ENCODE assay signal across 17 cellular contexts in the genomic region with DNA sequence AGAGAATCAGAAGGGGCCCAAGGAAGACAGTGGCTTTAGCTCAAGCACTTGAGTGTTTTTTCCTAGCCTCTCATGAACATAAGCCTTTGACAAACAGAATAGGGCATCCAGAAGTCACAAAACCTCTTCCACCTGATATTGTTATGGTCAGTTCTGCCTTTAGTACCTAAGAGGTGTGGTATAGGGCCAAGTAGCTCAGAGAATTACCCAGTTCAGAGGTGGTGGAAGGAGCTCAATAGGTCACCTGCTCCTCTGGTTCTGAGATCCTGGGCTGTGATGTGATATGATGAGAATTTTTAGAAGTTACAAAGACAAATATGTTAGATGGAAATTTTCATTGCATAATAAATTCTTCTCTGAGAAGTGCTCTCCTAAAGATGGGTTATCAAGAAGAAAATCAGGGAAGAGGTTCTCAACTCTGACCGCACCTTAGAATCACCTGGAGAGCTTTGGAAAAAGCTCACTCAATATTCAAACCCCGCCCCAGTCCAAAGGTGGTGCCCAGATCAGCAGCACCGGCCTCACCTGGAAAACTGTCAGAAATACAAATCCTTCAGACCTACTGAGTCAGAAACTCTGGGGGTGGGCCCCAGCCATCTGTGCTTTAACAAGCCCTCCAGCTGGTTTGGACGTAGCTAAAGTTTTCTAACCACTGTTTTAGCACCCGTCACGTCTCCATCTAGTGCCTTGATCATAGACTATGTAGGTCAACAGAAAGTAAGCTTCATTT.
A peak's percentile ranks its signal among the peaks of the same experiment; 100 is the strongest.
DNase-seq lines count a peak whose midpoint lies in the region; ATAC-seq and TF ChIP-seq lines count a peak whose summit lies in the region.
"Had no signal": no experiment of that assay in that cellular context is flagged by ENCODE, and none has a peak within 500 bp of the region (broad histone marks: within the 10 kb centered on the region; RNA-seq: fewer than 3 reads in every experiment).

No MANE protein-coding gene starts in this region.

- ATAC-seq in esophagus mucosa: peak; percentile 30
- peak; percentile 60 for ATAC-seq in mucosa of descending colon
- ATAC-seq in upper lobe of left lung (ENCODE audit: low FRiP score in 2 of 2): peak; percentile 37 to 61
- no peak for ATAC-seq in HG02884 (IDR thresholded peaks at IDR 0.05; ENCODE audit: unreplicated experiment)
- no peak for ATAC-seq in GM19351 (IDR thresholded peaks at IDR 0.05; ENCODE audit: unreplicated experiment)

- H3K27me3 ChIP-seq in upper lobe of left lung: no peaks in the 10 kb centered on the region

- intact Hi-C loops in mucosa of descending colon (cut with DNase I, micrococcal nuclease): loop anchor here in 1 of 2 donors (5.0 kb wide), 1 partner anchor 112 kb away; a partner anchor contains a TSS

- DNase-seq in HT-29 (ENCODE audit: low spot score): peak; percentile 45
- DNase-seq in mucosa of descending colon: peak; percentile 72 to 95 (median 82)
- peak in 1 of 2 donors; percentile 67 for DNase-seq in upper lobe of left lung
- no peak for DNase-seq in activated gamma-delta T cell (lab: John Stamatoyannopoulos, UW)
- DNase-seq: ACHN; AML-193; CD4-positive, alpha-beta T cell; GF-D8; GOT3; NCI-H1092; NCI-H2081 treated with DMSO at 0.1 percent for 48 hours; NCI-H2227 treated with DMSO at 0.1 percent for 48 hours; NCI-H524 had no signal

- H3K4me1 ChIP-seq in mucosa of descending colon (ENCODE audit: low read depth) (peaks cover 24% of the 10 kb centered on the region), upper lobe of left lung (peaks cover 0 to 38% (median 30%) of the 10 kb centered on the region in 4 donors)

- 73 to 77% methylated on average over 5 to 6 of the region's 6 CpGs for WGBS in upper lobe of left lung, 2 donors

- TF ChIP-seq CTCF in mucosa of descending colon (IDR thresholded peaks at IDR 0.05) (no peak), upper lobe of left lung (IDR thresholded peaks at IDR 0.05) (no peak)

- H3K27ac ChIP-seq in upper lobe of left lung: peak overlapping the region in 3 of 4 donors; percentile 30 to 77 (median 65)
- H3K27ac ChIP-seq: KMS-11 had no signal

- no peaks in the 10 kb centered on the region for H3K9me3 ChIP-seq in mucosa of descending colon
- H3K9me3 ChIP-seq in upper lobe of left lung: no peaks in the 10 kb centered on the region

- H3K4me3 ChIP-seq in mucosa of descending colon (no peak overlapping the region), upper lobe of left lung (no peak overlapping the region)

- TF ChIP-seq POLR2A in upper lobe of left lung (IDR thresholded peaks at IDR 0.05): peak in 1 of 4 donors; percentile 28

- no peaks in the 10 kb centered on the region for H3K36me3 ChIP-seq in mucosa of descending colon (ENCODE audit: low read depth)
- H3K36me3 ChIP-seq in upper lobe of left lung: no peaks in the 10 kb centered on the region

- peak in 2 of 4 donors; percentile 42 to 57 for TF ChIP-seq EP300 in upper lobe of left lung (IDR thresholded peaks at IDR 0.05)

Comparison
In these comparisons a context has a peak if more than half of its experiments do, and no peak if none do; other contexts are left out.
1. ATAC-seq: peak in esophagus mucosa (single experiment), mucosa of descending colon (single experiment) and upper lobe of left lung (2 of 2); none in HG02884 (single experiment) and GM19351 (single experiment).